In the genomic region with DNA sequence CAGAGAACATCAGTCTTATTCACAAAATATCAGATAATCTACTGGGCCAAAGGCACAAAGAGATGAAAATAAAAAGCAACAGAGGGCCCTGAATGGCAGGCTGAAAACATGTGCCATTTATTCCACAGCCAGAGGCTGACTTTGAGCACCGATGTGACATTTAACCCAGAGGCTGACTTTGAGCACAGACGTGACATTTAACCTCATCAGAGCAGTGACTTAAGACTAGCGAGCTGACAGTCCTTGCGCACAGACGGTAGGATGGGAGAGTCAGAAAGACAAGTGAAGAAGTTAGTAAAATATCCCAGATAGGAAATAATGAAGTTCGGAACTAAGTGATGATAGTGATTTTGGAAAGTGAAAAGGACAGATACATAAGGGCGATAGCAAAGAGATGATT, we compare ENCODE assay signal across 17 cellular contexts.
DNase-seq lines count a peak whose midpoint lies in the region; ATAC-seq, FAIRE-seq and TF ChIP-seq lines count a peak whose summit lies in the region.
"Had no signal": no experiment of that assay in that cellular context is flagged by ENCODE, and none has a peak within 500 bp of the region (broad histone marks: within the 10 kb centered on the region; RNA-seq: fewer than 3 reads in every experiment).

No MANE protein-coding gene starts in this region.

- peaks cover 96% of the 10 kb centered on the region for H3K79me2 ChIP-seq in MM.1S (ENCODE audit: low read length)
- H3K79me2 ChIP-seq in GM12878 (ENCODE audit: control insufficient read depth, insufficient read depth, low read length) = peaks cover 10% of the 10 kb centered on the region

- no peak for TF ChIP-seq RAD21 in GM12878 (IDR thresholded peaks at IDR 0.05; ENCODE audit: insufficient read depth, low read depth, low read length)

- H3K4me1 Mint-ChIP-seq in activated T-cell treated with anti-CD3 and anti-CD28 coated beads, Interleukin-2, amount 50 U/mL, for 24 hours (ENCODE audit: low read depth) = peaks cover 73% of the 10 kb centered on the region
- peaks cover 21% of the 10 kb centered on the region for H3K4me1 Mint-ChIP-seq in osteocyte (ENCODE audit: unreplicated experiment)

- H3K27ac Mint-ChIP-seq in activated T-cell treated with anti-CD3 and anti-CD28 coated beads, Interleukin-2, amount 50 U/mL, for 24 hours = peak overlapping the region; percentile 96
- peak overlapping the region; percentile 3 for H3K27ac Mint-ChIP-seq in osteocyte (ENCODE audit: unreplicated experiment)

- no peaks in the 10 kb centered on the region for H3K9me3 ChIP-seq in MM.1S (replicated peaks; ENCODE audit: insufficient read depth, low read length)
- no peaks in the 10 kb centered on the region for H3K9me3 ChIP-seq in GM12878 (replicated peaks; ENCODE audit: control insufficient read depth, insufficient read depth, low read length)
- H3K9me3 ChIP-seq: esophagus squamous epithelium, Peyer's patch, thoracic aorta had no signal

- peak overlapping the region; percentile 94; the same call in 1 of the 2 replicates for H3K27ac ChIP-seq in MM.1S (ENCODE audit: low read length)
- no peak overlapping the region for H3K27ac ChIP-seq in GM12878 (ENCODE audit: control insufficient read depth, insufficient read depth)
- H3K27ac ChIP-seq: esophagus squamous epithelium, Peyer's patch, thoracic aorta had no signal

- H3K27me3 Mint-ChIP-seq in activated T-cell treated with anti-CD3 and anti-CD28 coated beads, Interleukin-2, amount 50 U/mL, for 24 hours = no peaks in the 10 kb centered on the region
- H3K27me3 Mint-ChIP-seq in osteocyte (ENCODE audit: unreplicated experiment) = no peaks in the 10 kb centered on the region

- no peaks in the 10 kb centered on the region for H3K9me3 Mint-ChIP-seq in activated T-cell treated with anti-CD3 and anti-CD28 coated beads, Interleukin-2, amount 50 U/mL, for 24 hours
- H3K9me3 Mint-ChIP-seq in osteocyte (ENCODE audit: unreplicated experiment) = no peaks in the 10 kb centered on the region

- RAD21 ChIA-PET in GM12878 (lab: Charles Lee; ENCODE audit: unreplicated experiment) = interaction anchor here (3.3 to 5.1 kb wide), 4 partner anchors 24 to 587 kb away, joined by 22 to 103 read pairs (median 69); no protein-coding TSS in a partner anchor

- no peaks in the 10 kb centered on the region for H3K27me3 ChIP-seq in MM.1S (replicated peaks; ENCODE audit: insufficient read depth, low read length)
- no peaks in the 10 kb centered on the region for H3K27me3 ChIP-seq in GM12878 (replicated peaks in 1 of 2; ENCODE audit: control insufficient read depth in 2 of 2, insufficient read depth in 2 of 2, low read length in 1 of 2)
- H3K27me3 ChIP-seq: esophagus squamous epithelium, Peyer's patch had no signal

- intact Hi-C loops in GM12878 (cut with micrococcal nuclease; ENCODE audit: unreplicated experiment) = loop anchor here (5.0 kb wide), 1 partner anchor 242 kb away; no protein-coding TSS in a partner anchor

- peaks cover 20% of the 10 kb centered on the region for H3F3A ChIP-seq in MM.1S (ENCODE audit: insufficient read depth, low read length)

- POLR2A ChIA-PET in GM12878 (lab: Charles Lee) = no interaction called here

- TF ChIP-seq POLR2A in GM12878 (IDR thresholded peaks at IDR 0.05; ENCODE audit: low read depth, low read length) = no peak

- H3K4me3 Mint-ChIP-seq in activated T-cell treated with anti-CD3 and anti-CD28 coated beads, Interleukin-2, amount 50 U/mL, for 24 hours = no peak overlapping the region
- H3K4me3 Mint-ChIP-seq in osteocyte (ENCODE audit: unreplicated experiment) = no peak overlapping the region

- H3K9me2 ChIP-seq in MM.1S (replicated peaks; ENCODE audit: insufficient read depth, low read length) = no peaks in the 10 kb centered on the region

- peak overlapping the region; percentile 93 for H3K4me2 ChIP-seq in MM.1S (ENCODE audit: low read depth, low read length)
- no peak overlapping the region for H3K4me2 ChIP-seq in GM12878 (ENCODE audit: control insufficient read depth, insufficient read depth)

- H3K9ac ChIP-seq in MM.1S (ENCODE audit: low read length) = peak overlapping the region; percentile 82; the same call in 1 of the 2 replicates
- H3K9ac ChIP-seq in GM12878 (ENCODE audit: control insufficient read depth, insufficient read depth, low read length) = no peak overlapping the region

- ATAC-seq in GM12878 = no peak

- DNase-seq in activated T-cell treated with anti-CD3 and anti-CD28 coated beads, Interleukin-2, amount 50 U/mL, for 24 hours = no peak
- DNase-seq in activated T-cell treated with anti-CD3 and anti-CD28 coated beads for 4 hours (no peak), MM.1S (no peak), GM12878 (ENCODE audit: low read depth, low spot score) (no peak), osteocyte (ENCODE audit: extremely low spot score, unreplicated experiment) (no peak), NCI-H748 treated with DMSO at 0.1 percent for 48 hours (lab: John Stamatoyannopoulos, UW) (no peak), DMS153 treated with DMSO at 0.1 percent for 48 hours (lab: John Stamatoyannopoulos, UW; ENCODE audit: unreplicated experiment) (no peak), NCI-H1417 (lab: John Stamatoyannopoulos, UW) (no peak)
- DNase-seq: amniotic stem cell; caudate nucleus; esophagus squamous epithelium; NCI-H1694; Peyer's patch; retina; stimulated activated CD4-positive, alpha-beta T cell treated with anti-CD3 and anti-CD28 coated beads, Interleukin-12 subunit alpha, Interleukin-12 subunit beta, amount 100 ng/mL, for 4 hours; stimulated activated CD8-positive, alpha-beta memory T cell treated with anti-CD3 and anti-CD28 coated beads, Interleukin-4, amount 100 ng/mL, for 48 hours had no signal

- H3K4me3 ChIP-seq in MM.1S (ENCODE audit: low read length) = peak overlapping the region; percentile 56
- H3K4me3 ChIP-seq in GM12878 = no peak overlapping the region
- H3K4me3 ChIP-seq: esophagus squamous epithelium, Peyer's patch, thoracic aorta had no signal

- H3K36me3 ChIP-seq in MM.1S (replicated peaks; ENCODE audit: insufficient read depth, low read length) (0 out of 2 replicates have a peak, but pooled peaks cover 10% of the 10 kb centered on the region), GM12878 (ENCODE audit: control insufficient read depth in 2 of 2, insufficient read depth in 2 of 2, low read length in 1 of 2) (peaks cover 15 to 19% of the 10 kb centered on the region in 2 experiments; a peak in 3 of 4 replicates)
- H3K36me3 ChIP-seq: Peyer's patch, thoracic aorta had no signal

- FAIRE-seq in GM12878 (lab: Jason Lieb, UNC) = no peak

- H2AFZ ChIP-seq in MM.1S (ENCODE audit: low read length) (no peak overlapping the region), GM12878 (ENCODE audit: control insufficient read depth, low read depth, low read length) (no peak overlapping the region)

- H4K20me1 ChIP-seq in MM.1S (ENCODE audit: insufficient read depth, low read length) = peaks cover 6% of the 10 kb centered on the region; the same call in 1 of the 2 replicates
- H4K20me1 ChIP-seq in GM12878 (ENCODE audit: control insufficient read depth, insufficient read depth) = no peaks in the 10 kb centered on the region

- TF ChIP-seq EP300 in GM12878 (IDR thresholded peaks at IDR 0.05; ENCODE audit: borderline replicate concordance in 1 of 2, control insufficient read depth in 1 of 2, low read depth in 2 of 2, low read length in 2 of 2) = no peak

- BruUV-seq in GM12878 (replicated peaks; lab: Mats Ljungman, UMichigan) = no TSS peak

- 83% methylated on average over 7 of the region's 7 CpGs for WGBS in GM12878 (ENCODE audit: insufficient coverage, insufficient replicate concordance, low lambda C conversion rate, missing lambda C conversion rate)

- H3K36me3 Mint-ChIP-seq in activated T-cell treated with anti-CD3 and anti-CD28 coated beads, Interleukin-2, amount 50 U/mL, for 24 hours (ENCODE audit: low read depth) = peaks cover 64% of the 10 kb centered on the region
- H3K36me3 Mint-ChIP-seq in osteocyte (ENCODE audit: unreplicated experiment) = peaks cover 21% of the 10 kb centered on the region

- H3K4me1 ChIP-seq in MM.1S (ENCODE audit: low read length) (peaks cover 56% of the 10 kb centered on the region), GM12878 (ENCODE audit: control insufficient read depth, insufficient read depth, low read length) (peaks cover 26% of the 10 kb centered on the region)

- in situ Hi-C loops in GM12878 (cut with MboI) = loop anchor here (5.0 kb wide), 1 partner anchor 472 kb away; no protein-coding TSS in a partner anchor

- TF ChIP-seq CTCF in MM.1S (IDR thresholded peaks at IDR 0.05; ENCODE audit: low read length) = no peak
- TF ChIP-seq CTCF in GM12878 (IDR thresholded peaks at IDR 0.05 in 2 of 3, conservative IDR thresholded peaks at IDR 0.05 in 1 of 3; ENCODE audit: control insufficient read depth in 2 of 3, extremely low read depth in 1 of 3, insufficient read depth in 1 of 3, low read depth in 3 of 3, low read length in 3 of 3) = no peak
- TF ChIP-seq CTCF in osteocyte (IDR thresholded peaks at IDR 0.05) = no peak

- SMC1A ChIA-PET in GM12878 (lab: Charles Lee; ENCODE audit: uncharacterized antibody, unreplicated experiment) = interaction anchor here (0.8 to 8.5 kb wide), 6 partner anchors 16 to 131 kb away, joined by 3 to 159 read pairs (median 3); no protein-coding TSS in a partner anchor

- CTCF ChIA-PET in GM12878 (lab: Yijun Ruan, JAX) = interaction anchor here (1.3 to 9.5 kb wide), 4 partner anchors 73 to 128 kb away, joined by 3 to 187 read pairs (median 51); no protein-coding TSS in a partner anchor

TF ChIP-seq in GM12878, 131 proteins besides CTCF, POLR2A, EP300 and RAD21:
- TF ChIP-seq BHLHE40 (IDR thresholded peaks at IDR 0.05; ENCODE audit: borderline replicate concordance in 1 of 2, low read depth in 2 of 2, low read length in 1 of 2) (no peak), SP1 (IDR thresholded peaks at IDR 0.05; ENCODE audit: low read depth, low read length) (no peak), ATF7 (IDR thresholded peaks at IDR 0.05; ENCODE audit: low read depth) (no peak)
- TF ChIP-seq, protein P1, sequence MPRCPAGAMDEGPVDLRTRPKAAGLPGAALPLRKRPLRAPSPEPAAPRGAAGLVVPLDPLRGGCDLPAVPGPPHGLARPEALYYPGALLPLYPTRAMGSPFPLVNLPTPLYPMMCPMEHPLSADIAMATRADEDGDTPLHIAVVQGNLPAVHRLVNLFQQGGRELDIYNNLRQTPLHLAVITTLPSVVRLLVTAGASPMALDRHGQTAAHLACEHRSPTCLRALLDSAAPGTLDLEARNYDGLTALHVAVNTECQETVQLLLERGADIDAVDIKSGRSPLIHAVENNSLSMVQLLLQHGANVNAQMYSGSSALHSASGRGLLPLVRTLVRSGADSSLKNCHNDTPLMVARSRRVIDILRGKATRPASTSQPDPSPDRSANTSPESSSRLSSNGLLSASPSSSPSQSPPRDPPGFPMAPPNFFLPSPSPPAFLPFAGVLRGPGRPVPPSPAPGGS (IDR thresholded peaks at IDR 0.05; ENCODE audit: borderline replicate concordance, insufficient read depth, low read depth, low read length, poor library complexity, severe bottlenecking) = peak; percentile 46
